In genomic region chr14:77032483-77032853, GRCh38 we compare ENCODE assay signal across 8 cellular contexts. TPM values are rescaled to one million over a fixed set of nuclear protein-coding genes. Genes with fewer than 3 reads are reported as not detected.
A peak's percentile ranks its signal among the peaks of the same experiment; 100 is the strongest.
DNase-seq lines count a peak whose midpoint lies in the region; ATAC-seq, FAIRE-seq and TF ChIP-seq lines count a peak whose summit lies in the region.

No MANE protein-coding gene starts in this region.

- H3K79me2 ChIP-seq in ACC112 (ENCODE audit: control insufficient read depth, insufficient read depth, low read length, unreplicated experiment): peaks cover 7% of the 10 kb centered on the region

- ATAC-seq in central memory CD8-positive, alpha-beta T cell (replicated peaks; ENCODE audit: extremely low read depth, poor library complexity, severe bottlenecking): no peak
- ATAC-seq in naive thymus-derived CD8-positive, alpha-beta T cell: no peak
- no peak for ATAC-seq in mucosa of descending colon

- intact Hi-C loops in mucosa of descending colon (cut with DNase I, micrococcal nuclease): no loop called here

- H3K4me3 Mint-ChIP-seq in central memory CD8-positive, alpha-beta T cell: peak overlapping the region; percentile 86
- peak overlapping the region; percentile 87 to 97 (median 90) for H3K4me3 Mint-ChIP-seq in naive thymus-derived CD8-positive, alpha-beta T cell

- H3K4me1 Mint-ChIP-seq in central memory CD8-positive, alpha-beta T cell: peaks cover 57% of the 10 kb centered on the region
- peaks cover 44 to 77% (median 69%) of the 10 kb centered on the region in 4 donors for H3K4me1 Mint-ChIP-seq in naive thymus-derived CD8-positive, alpha-beta T cell

- peak; percentile 32 for DNase-seq in HK-2 (ENCODE audit: unreplicated experiment)
- no peak for DNase-seq in central memory CD8-positive, alpha-beta T cell (ENCODE audit: low spot score in 2 of 2)
- peak in 1 of 10 donors; percentile 39 for DNase-seq in naive thymus-derived CD8-positive, alpha-beta T cell
- DNase-seq in erythroblast (lab: John Stamatoyannopoulos, UW): no peak
- DNase-seq in glomerular visceral epithelial cell (ENCODE audit: extremely low spot score): no peak
- no peak for DNase-seq in mucosa of descending colon
- no peak for DNase-seq in H54 (ENCODE audit: insufficient read length, low spot score)

- H3K36me3 ChIP-seq in ACC112 (ENCODE audit: insufficient read depth, low read length) (no peaks in the 10 kb centered on the region), mucosa of descending colon (ENCODE audit: low read depth) (no peaks in the 10 kb centered on the region)

- no peaks in the 10 kb centered on the region for H3K27me3 ChIP-seq in ACC112 (ENCODE audit: insufficient read depth, low read length)

- no peak for TF ChIP-seq CTCF in mucosa of descending colon (IDR thresholded peaks at IDR 0.05)

- TF ChIP-seq POLR2A in erythroblast (IDR thresholded peaks at IDR 0.05; ENCODE audit: low read length): no peak
- no peak for TF ChIP-seq POLR2A in H54 (IDR thresholded peaks at IDR 0.05; ENCODE audit: low read depth, low read length)

- peak overlapping the region; percentile 97 for H3K27ac Mint-ChIP-seq in central memory CD8-positive, alpha-beta T cell (ENCODE audit: low read depth)
- H3K27ac Mint-ChIP-seq in naive thymus-derived CD8-positive, alpha-beta T cell: peak overlapping the region; percentile 92 to 98 (median 96)

- POLR2A ChIA-PET in naive thymus-derived CD8-positive, alpha-beta T cell (lab: Charles Lee): interaction anchor here (0.8 to 12.3 kb wide), 5 partner anchors 8 to 220 kb away, joined by 3 to 309 read pairs (median 11); partner anchors contain the start of gene ANGEL1

- H2AFZ ChIP-seq in ACC112 (ENCODE audit: low read length, unreplicated experiment): no peak overlapping the region

- H3K4me1 ChIP-seq in ACC112 (ENCODE audit: control insufficient read depth, insufficient read depth, low read length, unreplicated experiment) (peaks cover 32% of the 10 kb centered on the region), mucosa of descending colon (ENCODE audit: low read depth) (peaks cover 26% of the 10 kb centered on the region)

- H3K9me3 Mint-ChIP-seq in central memory CD8-positive, alpha-beta T cell: no peaks in the 10 kb centered on the region
- no peaks in the 10 kb centered on the region for H3K9me3 Mint-ChIP-seq in naive thymus-derived CD8-positive, alpha-beta T cell

- FAIRE-seq in H54 (lab: Jason Lieb, UNC): no peak

- H3K9me3 ChIP-seq in mucosa of descending colon: no peaks in the 10 kb centered on the region

- H3K27me3 Mint-ChIP-seq in central memory CD8-positive, alpha-beta T cell: no peaks in the 10 kb centered on the region
- H3K27me3 Mint-ChIP-seq in naive thymus-derived CD8-positive, alpha-beta T cell: peaks cover 0 to 3% (median 0%) of the 10 kb centered on the region in 5 donors

- peaks cover 29% of the 10 kb centered on the region for H3K36me3 Mint-ChIP-seq in central memory CD8-positive, alpha-beta T cell (ENCODE audit: insufficient read depth)
- H3K36me3 Mint-ChIP-seq in naive thymus-derived CD8-positive, alpha-beta T cell: peaks cover 0 to 2% (median 2%) of the 10 kb centered on the region in 3 donors

- peak overlapping the region; percentile 97 for H3K27ac ChIP-seq in ACC112 (ENCODE audit: low read depth, low read length)

- H3K4me3 ChIP-seq in ACC112 (ENCODE audit: low read depth, low read length) (peak overlapping the region; percentile 73), mucosa of descending colon (no peak overlapping the region)

RNA-seq across cellular contexts. Expression of gene IRF2BPL, which starts 4.0 kb away (rescaled TPM):
- 10 to 100 TPM; 24.6 to 26.5 TPM for total RNA-seq in naive thymus-derived CD8-positive, alpha-beta T cell
- 1 to 10 TPM; 1.9 to 3.3 (median 3.2) TPM for polyA plus RNA-seq in naive thymus-derived CD8-positive, alpha-beta T cell
- total RNA-seq in mucosa of descending colon: 10 to 100 TPM; 15.1 to 74.1 (median 19.3) TPM
